In the genomic region with DNA sequence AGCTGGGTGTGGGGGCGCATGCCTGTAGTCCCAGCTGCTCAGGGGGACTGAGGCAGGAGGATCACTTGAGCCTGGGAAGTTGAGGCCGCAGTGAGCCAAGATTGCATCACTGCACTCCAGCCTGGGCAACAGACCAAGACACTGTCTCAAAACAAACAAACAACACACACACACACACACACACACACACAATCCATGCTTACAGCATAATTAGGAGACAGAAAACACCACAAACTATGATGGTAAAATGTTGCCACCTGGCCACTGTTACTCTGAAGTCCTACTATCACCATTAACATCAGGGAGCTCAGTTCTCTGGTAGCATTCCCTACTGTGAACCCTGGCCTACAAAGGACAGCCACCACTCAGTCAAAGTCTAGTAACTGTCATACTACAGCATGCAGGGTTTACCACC, we compare ENCODE assay signal across 14 cellular contexts. TPM values are rescaled to one million over a fixed set of nuclear protein-coding genes. Genes with fewer than 3 reads are reported as not detected.
A peak's percentile ranks its signal among the peaks of the same experiment; 100 is the strongest.
DNase-seq lines count a peak whose midpoint lies in the region; ATAC-seq, FAIRE-seq and TF ChIP-seq lines count a peak whose summit lies in the region.
"Had no signal": no experiment of that assay in that cellular context is flagged by ENCODE, and none has a peak within 500 bp of the region (broad histone marks: within the 10 kb centered on the region; RNA-seq: fewer than 3 reads in every experiment).

No MANE protein-coding gene starts in this region.

- DNase-seq in HCT116 (ENCODE audit: low read depth, low spot score): no peak
- peak; percentile 69 for DNase-seq in astrocyte (ENCODE audit: low read depth)
- DNase-seq in heart right ventricle: peak; percentile 50 to 51
- peak; percentile 56 for DNase-seq in skeletal muscle cell (ENCODE audit: low read depth)
- DNase-seq in activated CD4-positive, alpha-beta memory T cell treated with anti-CD3 and anti-CD28 coated beads, Interleukin-2, amount 10 ng/mL, durations not matched to agents 7 days and 5 days: no peak
- DNase-seq in GF-D8 (lab: John Stamatoyannopoulos, UW): no peak
- no peak for DNase-seq in AG08395 (ENCODE audit: low spot score)
- DNase-seq in ascending aorta (ENCODE audit: low spot score in 2 of 2): no peak
- DNase-seq: activated naive CD4-positive, alpha-beta T cell treated with Interleukin-2 at 50 U/mL for 16 hours; NCI-H524 treated with DMSO at 0.1 percent for 48 hours had no signal

- no peak for TF ChIP-seq CTCF in HCT116 (IDR thresholded peaks at IDR 0.05 in 2 of 3, conservative IDR thresholded peaks at IDR 0.05 in 1 of 3; ENCODE audit: borderline replicate concordance in 1 of 3, insufficient read depth in 1 of 3, low read depth in 2 of 3, low read length in 2 of 3)
- TF ChIP-seq CTCF in astrocyte (IDR thresholded peaks at IDR 0.05; ENCODE audit: insufficient read depth, low read depth, low read length): no peak
- TF ChIP-seq CTCF in heart right ventricle (IDR thresholded peaks at IDR 0.05): no peak
- no peak for TF ChIP-seq CTCF in ascending aorta (IDR thresholded peaks at IDR 0.05)

- intact Hi-C loops in HCT116 (cut with micrococcal nuclease) (no loop called here), heart right ventricle (cut with DNase I) (loop anchor here in 1 of 10 donors (10.0 kb wide), 1 partner anchor 195 kb away; the partner anchor contains the start of genes CNPPD1, RETREG2 and SLC23A3), ascending aorta (cut with DNase I) (no loop called here)

- peaks cover 13% of the 10 kb centered on the region for H3K36me3 Mint-ChIP-seq in astrocyte (ENCODE audit: low read depth, unreplicated experiment)
- peaks cover 6% of the 10 kb centered on the region for H3K36me3 Mint-ChIP-seq in activated CD4-positive, alpha-beta memory T cell treated with anti-CD3 and anti-CD28 coated beads, Interleukin-2, amount 10 ng/mL, durations not matched to agents 7 days and 5 days (ENCODE audit: low read depth)

- FAIRE-seq in astrocyte (lab: Jason Lieb, UNC): no peak
- FAIRE-seq: G401.6, TTC549 had no signal

- H3K79me2 ChIP-seq in HCT116 (ENCODE audit: insufficient read depth, low read length) (no peaks in the 10 kb centered on the region), astrocyte (ENCODE audit: insufficient read depth, low read length) (no peaks in the 10 kb centered on the region)

- peak overlapping the region; percentile 82 for H3K27ac Mint-ChIP-seq in astrocyte (ENCODE audit: unreplicated experiment)
- no peak overlapping the region for H3K27ac Mint-ChIP-seq in activated CD4-positive, alpha-beta memory T cell treated with anti-CD3 and anti-CD28 coated beads, Interleukin-2, amount 10 ng/mL, durations not matched to agents 7 days and 5 days

- H3K4me1 Mint-ChIP-seq in astrocyte (ENCODE audit: low read depth, unreplicated experiment): peaks cover 13% of the 10 kb centered on the region
- H3K4me1 Mint-ChIP-seq in activated CD4-positive, alpha-beta memory T cell treated with anti-CD3 and anti-CD28 coated beads, Interleukin-2, amount 10 ng/mL, durations not matched to agents 7 days and 5 days: no peaks in the 10 kb centered on the region

- H3K9ac ChIP-seq in HCT116 (ENCODE audit: low read length) (no peak overlapping the region), astrocyte (ENCODE audit: low read length) (no peak overlapping the region)

- CTCF ChIA-PET in HCT116 (lab: Charles Lee): no interaction called here
- CTCF ChIA-PET in activated CD4-positive, alpha-beta memory T cell treated with anti-CD3 and anti-CD28 coated beads, Interleukin-2, amount 10 ng/mL, durations not matched to agents 7 days and 5 days (lab: Charles Lee): no interaction called here

- H3K4me1 ChIP-seq in HCT116 (ENCODE audit: control insufficient read depth in 1 of 2, insufficient read depth in 2 of 2, low read length in 2 of 2) (peaks cover 0 to 15% of the 10 kb centered on the region in 2 experiments; a peak in 2 of 4 replicates), astrocyte (ENCODE audit: insufficient read depth, low read length) (peaks cover 6% of the 10 kb centered on the region), heart right ventricle (peaks cover 0 to 21% (median 14%) of the 10 kb centered on the region in 9 donors), ascending aorta (peaks cover 4 to 8% of the 10 kb centered on the region in 2 donors)

- H3K9me2 ChIP-seq in HCT116 (ENCODE audit: insufficient read depth): no peaks in the 10 kb centered on the region

- H3K9me3 ChIP-seq in HCT116 (ENCODE audit: control insufficient read depth in 1 of 2, insufficient read depth in 1 of 2, low read depth in 1 of 2, low read length in 2 of 2) (no peaks in the 10 kb centered on the region), astrocyte (ENCODE audit: insufficient read depth, low read depth, low read length) (no peaks in the 10 kb centered on the region), heart right ventricle (no peaks in the 10 kb centered on the region), ascending aorta (no peaks in the 10 kb centered on the region)
- H3K9me3 ChIP-seq: neutrophil had no signal

- no peaks in the 10 kb centered on the region for H3K27me3 ChIP-seq in HCT116 (ENCODE audit: insufficient read depth, low read length)
- H3K27me3 ChIP-seq in astrocyte (ENCODE audit: insufficient read depth, low read length): no peaks in the 10 kb centered on the region
- no peaks in the 10 kb centered on the region for H3K27me3 ChIP-seq in heart right ventricle
- H3K27me3 ChIP-seq in ascending aorta: no peaks in the 10 kb centered on the region
- H3K27me3 ChIP-seq: neutrophil had no signal

- no peak for TF ChIP-seq RAD21 in HCT116 (IDR thresholded peaks at IDR 0.05; ENCODE audit: low read depth)

- H3K27me3 Mint-ChIP-seq in astrocyte (ENCODE audit: low read depth, unreplicated experiment): no peaks in the 10 kb centered on the region
- H3K27me3 Mint-ChIP-seq in activated CD4-positive, alpha-beta memory T cell treated with anti-CD3 and anti-CD28 coated beads, Interleukin-2, amount 10 ng/mL, durations not matched to agents 7 days and 5 days: no peaks in the 10 kb centered on the region

- no peak for TF ChIP-seq POLR2A in HCT116 (IDR thresholded peaks at IDR 0.05; ENCODE audit: borderline replicate concordance, extremely low read depth, insufficient read depth, insufficient read length)

- H2AFZ ChIP-seq in HCT116 (ENCODE audit: low read depth, low read length, poor library complexity, severe bottlenecking): no peak overlapping the region
- H2AFZ ChIP-seq in astrocyte (ENCODE audit: low read depth, low read length): no peak overlapping the region

- no peak overlapping the region for H3K4me3 Mint-ChIP-seq in astrocyte (ENCODE audit: unreplicated experiment)
- no peak overlapping the region for H3K4me3 Mint-ChIP-seq in activated CD4-positive, alpha-beta memory T cell treated with anti-CD3 and anti-CD28 coated beads, Interleukin-2, amount 10 ng/mL, durations not matched to agents 7 days and 5 days

- WGBS in heart right ventricle, 2 donors: 26 to 38% methylated on average over 2 of the region's 2 CpGs

- RAD21 ChIA-PET in HCT116 (lab: Charles Lee; ENCODE audit: low non-redundant PET in 1 of 2, low total read pairs in 2 of 2, uncharacterized antibody in 2 of 2, unreplicated experiment in 2 of 2): no interaction called here

- no TSS peak for BruUV-seq in HCT116 (replicated peaks; lab: Mats Ljungman, UMichigan)

- POLR2A ChIA-PET in HCT116 (lab: Charles Lee): no interaction called here
- POLR2A ChIA-PET in activated CD4-positive, alpha-beta memory T cell treated with anti-CD3 and anti-CD28 coated beads, Interleukin-2, amount 10 ng/mL, durations not matched to agents 7 days and 5 days (lab: Charles Lee): no interaction called here

- H3K36me3 ChIP-seq in HCT116 (ENCODE audit: control insufficient read depth in 1 of 2, insufficient read depth in 2 of 2, low read length in 2 of 2) (peaks cover 3 to 8% of the 10 kb centered on the region in 2 experiments; a peak in 2 of 4 replicates), astrocyte (ENCODE audit: insufficient read depth, low read length) (no peaks in the 10 kb centered on the region), heart right ventricle (peaks cover 0 to 20% (median 13%) of the 10 kb centered on the region in 9 donors), ascending aorta (peaks cover 12 to 13% of the 10 kb centered on the region in 2 donors)
- H3K36me3 ChIP-seq: neutrophil had no signal

- ATAC-seq in HCT116 (no peak), heart right ventricle (peak; percentile 54 to 76 (median 66))

- H3K9me3 Mint-ChIP-seq in astrocyte (ENCODE audit: unreplicated experiment): no peaks in the 10 kb centered on the region
- no peaks in the 10 kb centered on the region for H3K9me3 Mint-ChIP-seq in activated CD4-positive, alpha-beta memory T cell treated with anti-CD3 and anti-CD28 coated beads, Interleukin-2, amount 10 ng/mL, durations not matched to agents 7 days and 5 days

- no peak overlapping the region for H3K4me3 ChIP-seq in HCT116 (replicated peaks in 1 of 2; ENCODE audit: low read depth in 1 of 2, low read length in 2 of 2)
- H3K4me3 ChIP-seq in astrocyte (ENCODE audit: insufficient read depth, low read depth, low read length): no peak overlapping the region
- H3K4me3 ChIP-seq in heart right ventricle: peak overlapping the region in 1 of 10 donors; percentile 19
- no peak overlapping the region for H3K4me3 ChIP-seq in skeletal muscle cell (ENCODE audit: low read depth, low read length)
- no peak overlapping the region for H3K4me3 ChIP-seq in ascending aorta

- H3K27ac ChIP-seq in HCT116 (ENCODE audit: low read depth, low read length): no peak overlapping the region
- H3K27ac ChIP-seq in astrocyte (ENCODE audit: low read depth, low read length): peak overlapping the region; percentile 52
- H3K27ac ChIP-seq in heart right ventricle: peak overlapping the region in 8 of 10 donors; percentile 14 to 71 (median 60)
- peak overlapping the region in 1 of 2 donors; percentile 38 for H3K27ac ChIP-seq in ascending aorta
- H3K27ac ChIP-seq: HL-60, neutrophil had no signal

- no peaks in the 10 kb centered on the region for H4K20me1 ChIP-seq in HCT116 (ENCODE audit: insufficient read depth)
- no peaks in the 10 kb centered on the region for H4K20me1 ChIP-seq in astrocyte (ENCODE audit: insufficient read depth, low read length)

- H3K4me2 ChIP-seq in HCT116 (ENCODE audit: low read length) (no peak overlapping the region; the same call in 1 of the 2 replicates), astrocyte (ENCODE audit: low read length) (peak overlapping the region; percentile 55)

RNA-seq across cellular contexts. Expression of gene DNPEP, which starts 18.3 kb away (rescaled TPM):
- total RNA-seq in HCT116 (2021; ENCODE audit: unreplicated experiment) (80.1 TPM), astrocyte (44.8 and 53.9 TPM in 2 replicates), heart right ventricle (100 to 1,000 TPM in 1 of 10 donors, 10 to 100 TPM in 9; 56.1 to 110 (median 74.0) TPM), ascending aorta (113 TPM)
- polyA plus RNA-seq in HCT116 (2012): 106 and 109 TPM in 2 replicates
- polyA plus RNA-seq in heart right ventricle: 10 to 100 TPM; 56.3 to 68.5 TPM
- 10 to 100 TPM; 40.1 to 44.4 TPM for total RNA-seq in activated CD4-positive, alpha-beta memory T cell treated with anti-CD3 and anti-CD28 coated beads, Interleukin-2, amount 10 ng/mL, durations not matched to agents 7 days and 5 days

RNA-seq across cellular contexts. Expression of gene RESP18, which starts 36.9 kb away (rescaled TPM):
- total RNA-seq in HCT116 (2021; ENCODE audit: unreplicated experiment) (not detected), astrocyte (not detected in 2 replicates), heart right ventricle (not detected), ascending aorta (not detected)
- not detected in 2 replicates for polyA plus RNA-seq in HCT116 (2012)
- not detected for polyA plus RNA-seq in heart right ventricle
- total RNA-seq in activated CD4-positive, alpha-beta memory T cell treated with anti-CD3 and anti-CD28 coated beads, Interleukin-2, amount 10 ng/mL, durations not matched to agents 7 days and 5 days: not detected

RNA-seq across cellular contexts. Expression of gene DES, which starts 48.7 kb away (rescaled TPM):
- total RNA-seq in HCT116 (2021; ENCODE audit: unreplicated experiment) (4.2 TPM), astrocyte (5.2 and 5.4 TPM in 2 replicates), heart right ventricle (over 10,000 TPM; 12,560 to 18,019 (median 15,816) TPM), ascending aorta (182 TPM)
- 5.4 and 7.3 TPM in 2 replicates for polyA plus RNA-seq in HCT116 (2012)
- over 10,000 TPM; 13,697 to 18,010 TPM for polyA plus RNA-seq in heart right ventricle
- not detected for total RNA-seq in activated CD4-positive, alpha-beta memory T cell treated with anti-CD3 and anti-CD28 coated beads, Interleukin-2, amount 10 ng/mL, durations not matched to agents 7 days and 5 days

Comparison
In these comparisons a context has a peak if more than half of its experiments do, and no peak if none do; other contexts are left out.
1. DNase-seq: peak in astrocyte (single experiment), heart right ventricle (2 of 2) and skeletal muscle cell (single experiment); none in HCT116 (single experiment), activated CD4-positive, alpha-beta memory T cell treated with anti-CD3 and anti-CD28 coated beads, Interleukin-2, amount 10 ng/mL, durations not matched to agents 7 days and 5 days (single experiment), GF-D8 (single experiment), AG08395 (single experiment) and ascending aorta (0 of 2).
2. RNA of gene DES, which starts 48.7 kb away (total RNA-seq): 12,560 to 18,019 TPM in heart right ventricle; 182 TPM in ascending aorta (single experiment), 5.2 to 5.4 TPM in astrocyte, 4.2 TPM in HCT116 (single experiment) and not detected in activated CD4-positive, alpha-beta memory T cell treated with anti-CD3 and anti-CD28 coated beads, Interleukin-2, amount 10 ng/mL, durations not matched to agents 7 days and 5 days; every median in the first group is over 10 times any median in the second.